Comparison of ENCODE assay signal across 8 cellular contexts in genomic region chr19:35903550-35904179, GRCh38. TPM values are rescaled to one million over a fixed set of nuclear protein-coding genes. Genes with fewer than 3 reads are reported as not detected.
DNase-seq lines count a peak whose midpoint lies in the region; ATAC-seq and TF ChIP-seq lines count a peak whose summit lies in the region.

No MANE protein-coding gene starts in this region.

- CTCF ChIA-PET in activated CD4-positive, alpha-beta T cell treated with anti-CD3 and anti-CD28 coated beads for 36 hours (lab: Charles Lee), result interaction anchor here (0.6 to 1.2 kb wide), 5 partner anchors 11 to 196 kb away, joined by 3 to 4 read pairs (median 3); no protein-coding TSS in a partner anchor

- H3K4me3 Mint-ChIP-seq in HFFc6, result peak overlapping the region; percentile 86
- H3K4me3 Mint-ChIP-seq in activated CD4-positive, alpha-beta T cell treated with anti-CD3 and anti-CD28 coated beads for 36 hours, result peak overlapping the region; percentile 75

- H3K4me1 Mint-ChIP-seq in HFFc6 (ENCODE audit: low read depth), result peaks cover 58% of the 10 kb centered on the region
- H3K4me1 Mint-ChIP-seq in activated CD4-positive, alpha-beta T cell treated with anti-CD3 and anti-CD28 coated beads for 36 hours, result peaks cover 45% of the 10 kb centered on the region

- peak overlapping the region; percentile 91 for H3K27ac Mint-ChIP-seq in HFFc6
- H3K27ac Mint-ChIP-seq in activated CD4-positive, alpha-beta T cell treated with anti-CD3 and anti-CD28 coated beads for 36 hours, result peak overlapping the region; percentile 95

- DNase-seq in GM03348 (ENCODE audit: low spot score), result peak; percentile 70
- peak; percentile 80 for DNase-seq in HFFc6
- DNase-seq in NCI-H2196 treated with DMSO at 0.1 percent for 48 hours (lab: John Stamatoyannopoulos, UW; ENCODE audit: unreplicated experiment), result peak; percentile 12
- DNase-seq in activated CD4-positive, alpha-beta T cell treated with anti-CD3 and anti-CD28 coated beads for 36 hours, result peak; percentile 93
- DNase-seq in cerebellum (ENCODE audit: low spot score), result peak; percentile 32
- DNase-seq in left kidney (ENCODE audit: low read depth, low spot score), result peak; percentile 87
- peak; percentile 84 for DNase-seq in stimulated activated CD4-positive, alpha-beta T cell treated with anti-CD3 and anti-CD28 coated beads, Interleukin-4, amount 100 ng/mL, for 24 hours

- TF ChIP-seq CTCF in HFFc6 (IDR thresholded peaks at IDR 0.05), result peak; percentile 18; the same call in 1 of the 2 replicates

- POLR2A ChIA-PET in activated CD4-positive, alpha-beta T cell treated with anti-CD3 and anti-CD28 coated beads for 36 hours (lab: Charles Lee), result no interaction called here

- intact Hi-C loops in activated CD4-positive, alpha-beta T cell treated with anti-CD3 and anti-CD28 coated beads for 36 hours (cut with DNase I, micrococcal nuclease), result no loop called here

- H3K9me3 Mint-ChIP-seq in HFFc6, result no peaks in the 10 kb centered on the region
- H3K9me3 Mint-ChIP-seq in activated CD4-positive, alpha-beta T cell treated with anti-CD3 and anti-CD28 coated beads for 36 hours (ENCODE audit: low read depth), result no peaks in the 10 kb centered on the region

- H3K27me3 Mint-ChIP-seq in HFFc6 (ENCODE audit: insufficient read depth), result peaks cover 2% of the 10 kb centered on the region; the same call in 1 of the 2 replicates
- H3K27me3 Mint-ChIP-seq in activated CD4-positive, alpha-beta T cell treated with anti-CD3 and anti-CD28 coated beads for 36 hours, result no peaks in the 10 kb centered on the region

- no peaks in the 10 kb centered on the region for H3K36me3 Mint-ChIP-seq in HFFc6 (ENCODE audit: low read depth)
- peaks cover 10% of the 10 kb centered on the region for H3K36me3 Mint-ChIP-seq in activated CD4-positive, alpha-beta T cell treated with anti-CD3 and anti-CD28 coated beads for 36 hours (ENCODE audit: low read depth)

- peak; percentile 54 for ATAC-seq in activated CD4-positive, alpha-beta T cell treated with anti-CD3 and anti-CD28 coated beads for 36 hours
- ATAC-seq in HG02840 (IDR thresholded peaks at IDR 0.05; ENCODE audit: low FRiP score, unreplicated experiment), result no peak

RNA-seq across cellular contexts. Expression of gene HCST, which starts 1.3 kb away (rescaled TPM):
- 1 to 10 TPM in 5 of 6 experiments, under 1 TPM in 1; 0.96 to 4.1 (median 1.2) TPM for total RNA-seq in HFFc6 (2021; fragmentation: NEBNext Ultra II Directional; extraction: Animal tissue kit (Norgen Biotek cat#: 25700))
- 10 to 100 TPM; 27.0 to 32.7 TPM for total RNA-seq in activated CD4-positive, alpha-beta T cell treated with anti-CD3 and anti-CD28 coated beads for 36 hours
- total RNA-seq in cerebellum, result not detected

RNA-seq across cellular contexts. Expression of gene NFKBID, which starts 3.3 kb away (rescaled TPM):
- total RNA-seq in HFFc6 (2021; fragmentation: NEBNext Ultra II Directional; extraction: Animal tissue kit (Norgen Biotek cat#: 25700)), result 1 to 10 TPM; 3.9 to 7.2 (median 5.3) TPM
- total RNA-seq in activated CD4-positive, alpha-beta T cell treated with anti-CD3 and anti-CD28 coated beads for 36 hours, result 10 to 100 TPM; 60.1 TPM
- 3.9 TPM for total RNA-seq in cerebellum

RNA-seq across cellular contexts. Expression of gene TYROBP, which starts 4.4 kb away (rescaled TPM):
- not detected for total RNA-seq in HFFc6 (2021; fragmentation: NEBNext Ultra II Directional; extraction: Animal tissue kit (Norgen Biotek cat#: 25700))
- not detected for total RNA-seq in activated CD4-positive, alpha-beta T cell treated with anti-CD3 and anti-CD28 coated beads for 36 hours
- 3.1 TPM for total RNA-seq in cerebellum

RNA-seq across cellular contexts. Expression of gene LRFN3, which starts 32.5 kb away (rescaled TPM):
- 10 to 100 TPM; 15.3 to 21.0 (median 19.1) TPM for total RNA-seq in HFFc6 (2021; fragmentation: NEBNext Ultra II Directional; extraction: Animal tissue kit (Norgen Biotek cat#: 25700))
- total RNA-seq in activated CD4-positive, alpha-beta T cell treated with anti-CD3 and anti-CD28 coated beads for 36 hours, result 1 to 10 TPM; 7.8 to 8.3 TPM
- total RNA-seq in cerebellum, result 8.5 TPM

RNA-seq across cellular contexts. Expression of gene APLP1, which starts 35.3 kb away (rescaled TPM):
- total RNA-seq in HFFc6 (2021; fragmentation: NEBNext Ultra II Directional; extraction: Animal tissue kit (Norgen Biotek cat#: 25700)), result 10 to 100 TPM; 24.3 to 39.7 (median 38.1) TPM
- 1 to 10 TPM; 2.3 to 3.0 TPM for total RNA-seq in activated CD4-positive, alpha-beta T cell treated with anti-CD3 and anti-CD28 coated beads for 36 hours
- total RNA-seq in cerebellum, result 97.6 TPM

Comparison
In these comparisons a context has a peak if more than half of its experiments do, and no peak if none do; other contexts are left out.
1. DNase-seq: peak in every context shown above with its lines; median percentile 93 in activated CD4-positive, alpha-beta T cell treated with anti-CD3 and anti-CD28 coated beads for 36 hours; 87 in left kidney; 84 in stimulated activated CD4-positive, alpha-beta T cell treated with anti-CD3 and anti-CD28 coated beads, Interleukin-4, amount 100 ng/mL, for 24 hours; 80 in HFFc6; 70 in GM03348; 32 in cerebellum; 12 in NCI-H2196 treated with DMSO at 0.1 percent for 48 hours.
2. RNA of gene HCST, which starts 1.3 kb away (total RNA-seq): 27.0 to 32.7 TPM in activated CD4-positive, alpha-beta T cell treated with anti-CD3 and anti-CD28 coated beads for 36 hours; 0.96 to 4.1 TPM in HFFc6 and not detected in cerebellum (single experiment); every median in the first group is over 4 times any median in the second.
3. RNA of gene NFKBID, which starts 3.3 kb away (total RNA-seq): 60.1 TPM in activated CD4-positive, alpha-beta T cell treated with anti-CD3 and anti-CD28 coated beads for 36 hours; 3.9 to 7.2 TPM in HFFc6 and 3.9 TPM in cerebellum (single experiment); every median in the first group is over 4 times any median in the second.